ENCODE assay signal across 17 cellular contexts in genomic region chr4:91058345-91058744, GRCh38.
DNase-seq lines count a peak whose midpoint lies in the region; ATAC-seq and TF ChIP-seq lines count a peak whose summit lies in the region.
"Had no signal": no experiment of that assay in that cellular context is flagged by ENCODE, and none has a peak within 500 bp of the region (broad histone marks: within the 10 kb centered on the region; RNA-seq: fewer than 3 reads in every experiment).

No MANE protein-coding gene starts in this region.

- H3K4me3 Mint-ChIP-seq in activated naive CD4-positive, alpha-beta T cell treated with anti-CD3 and anti-CD28 coated beads for 36 hours: no peak overlapping the region
- H3K4me3 Mint-ChIP-seq: CD8-positive, alpha-beta T cell had no signal

- H3K36me3 Mint-ChIP-seq in activated naive CD4-positive, alpha-beta T cell treated with anti-CD3 and anti-CD28 coated beads for 36 hours (ENCODE audit: low read depth): no peaks in the 10 kb centered on the region
- H3K36me3 Mint-ChIP-seq: CD8-positive, alpha-beta T cell had no signal

- no peaks in the 10 kb centered on the region for H3K4me1 Mint-ChIP-seq in activated naive CD4-positive, alpha-beta T cell treated with anti-CD3 and anti-CD28 coated beads for 36 hours (ENCODE audit: low read depth)

- H3K4me3 ChIP-seq in BJ (ENCODE audit: low read depth, low read length): no peak overlapping the region
- H3K4me3 ChIP-seq in RWPE2 (ENCODE audit: severe bottlenecking): no peak overlapping the region
- no peak overlapping the region for H3K4me3 ChIP-seq in choroid plexus epithelial cell (ENCODE audit: low read depth, low read length)
- H3K4me3 ChIP-seq: BLaER1 had no signal

- POLR2A ChIA-PET in BJ (lab: Charles Lee): no interaction called here

- ATAC-seq in RWPE2 (ENCODE audit: low read depth) (peak; percentile 91), HG03095 (IDR thresholded peaks at IDR 0.05; ENCODE audit: unreplicated experiment) (no peak)
- ATAC-seq: CD8-positive, alpha-beta T cell; Panc1; Right ventricle myocardium inferior had no signal

- CTCF ChIA-PET in BJ (lab: Yijun Ruan, JAX): interaction anchor here (0.7 kb wide), 1 partner anchor 11 kb away, joined by 3 read pairs; no protein-coding TSS in a partner anchor
- CTCF ChIA-PET in activated naive CD4-positive, alpha-beta T cell treated with anti-CD3 and anti-CD28 coated beads for 36 hours (lab: Charles Lee): no interaction called here

- no peaks in the 10 kb centered on the region for H3K36me3 ChIP-seq in BJ (ENCODE audit: control insufficient read depth, insufficient read depth, low read length)
- H3K36me3 ChIP-seq in RWPE2 (ENCODE audit: low read depth): no peaks in the 10 kb centered on the region
- H3K36me3 ChIP-seq: BLaER1 had no signal

- peaks cover 10% of the 10 kb centered on the region for H3K4me1 ChIP-seq in RWPE2 (ENCODE audit: insufficient read depth, poor library complexity, severe bottlenecking)
- H3K4me1 ChIP-seq: BLaER1 had no signal

- peaks cover 1% of the 10 kb centered on the region for H3K9me3 Mint-ChIP-seq in activated naive CD4-positive, alpha-beta T cell treated with anti-CD3 and anti-CD28 coated beads for 36 hours

- H3K27ac Mint-ChIP-seq in activated naive CD4-positive, alpha-beta T cell treated with anti-CD3 and anti-CD28 coated beads for 36 hours: no peak overlapping the region
- H3K27ac Mint-ChIP-seq: CD8-positive, alpha-beta T cell had no signal

- H3K27ac ChIP-seq in RWPE2 (ENCODE audit: poor library complexity, severe bottlenecking): peak overlapping the region; percentile 54
- H3K27ac ChIP-seq: BLaER1 had no signal

- TF ChIP-seq CTCF in BJ (IDR thresholded peaks at IDR 0.05; ENCODE audit: insufficient read depth, low read depth, low read length) (no peak), RWPE2 (IDR thresholded peaks at IDR 0.05; ENCODE audit: poor library complexity, severe bottlenecking) (no peak), choroid plexus epithelial cell (conservative IDR thresholded peaks at IDR 0.05; ENCODE audit: low read depth, low read length) (no peak)

- DNase-seq in BJ (ENCODE audit: low read depth) (peak; percentile 8), RWPE2 (ENCODE audit: low spot score) (no peak), choroid plexus epithelial cell (ENCODE audit: low read depth) (peak; percentile 35), iris pigment epithelial cell (ENCODE audit: low read depth) (peak; percentile 67)
- DNase-seq in activated naive CD4-positive, alpha-beta T cell treated with anti-CD3 and anti-CD28 coated beads, Interleukin-2, amount 50 U/mL, for 16 hours: no peak
- no peak for DNase-seq in activated CD8-positive, alpha-beta memory T cell treated with anti-CD3 and anti-CD28 coated beads for 24 hours
- DNase-seq in activated naive CD4-positive, alpha-beta T cell treated with anti-CD3 and anti-CD28 coated beads for 36 hours: no peak
- DNase-seq: 8988T; CD8-positive, alpha-beta T cell; H7; KBM-7; NCI-H1092 treated with DMSO at 0.1 percent for 48 hours; NCI-H524 had no signal

- H3K9me3 ChIP-seq in RWPE2 (ENCODE audit: severe bottlenecking): no peaks in the 10 kb centered on the region
- H3K9me3 ChIP-seq: BLaER1 had no signal

- intact Hi-C loops in activated naive CD4-positive, alpha-beta T cell treated with anti-CD3 and anti-CD28 coated beads for 36 hours (cut with micrococcal nuclease): no loop called here

- H3K27me3 Mint-ChIP-seq in activated naive CD4-positive, alpha-beta T cell treated with anti-CD3 and anti-CD28 coated beads for 36 hours (ENCODE audit: low read depth): no peaks in the 10 kb centered on the region

- no peaks in the 10 kb centered on the region for H3K27me3 ChIP-seq in BJ (ENCODE audit: control insufficient read depth, insufficient read depth, low read length)
- no peaks in the 10 kb centered on the region for H3K27me3 ChIP-seq in RWPE2 (ENCODE audit: insufficient read depth, poor library complexity, severe bottlenecking)
- H3K27me3 ChIP-seq: BLaER1 had no signal

Comparison
In these comparisons a context has a peak if more than half of its experiments do, and no peak if none do; other contexts are left out.
1. DNase-seq: peak in BJ (single experiment), choroid plexus epithelial cell (single experiment) and iris pigment epithelial cell (single experiment); none in RWPE2 (single experiment), activated naive CD4-positive, alpha-beta T cell treated with anti-CD3 and anti-CD28 coated beads, Interleukin-2, amount 50 U/mL, for 16 hours (single experiment), activated CD8-positive, alpha-beta memory T cell treated with anti-CD3 and anti-CD28 coated beads for 24 hours (single experiment) and activated naive CD4-positive, alpha-beta T cell treated with anti-CD3 and anti-CD28 coated beads for 36 hours (single experiment).